1 cellular context compared by ENCODE assay signal in the genomic region with DNA sequence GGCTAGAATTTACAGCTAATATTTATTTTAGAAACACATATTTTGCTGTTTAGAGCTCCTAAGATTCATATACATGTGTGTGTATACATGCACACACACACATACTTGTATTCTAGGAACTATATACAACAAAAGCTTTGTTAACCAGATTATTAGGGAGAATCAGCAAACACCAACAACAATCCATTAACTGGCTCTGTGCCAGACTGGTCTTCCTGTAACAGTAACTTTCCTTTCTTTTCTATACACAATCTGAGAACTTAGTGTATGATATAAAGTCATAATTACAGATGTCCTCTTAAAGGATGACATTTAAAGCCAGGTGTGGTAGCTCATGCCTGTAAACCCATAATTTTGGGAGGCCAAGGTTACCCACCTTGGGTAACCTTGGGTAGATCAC.
TF ChIP-seq lines count a peak whose summit lies in the region.

No MANE protein-coding gene starts in this region.

TF ChIP-seq in HepG2, 621 proteins besides CTCF, POLR2A, EP300 and RAD21 (continued from another document):
- TF ChIP-seq, protein P1, sequence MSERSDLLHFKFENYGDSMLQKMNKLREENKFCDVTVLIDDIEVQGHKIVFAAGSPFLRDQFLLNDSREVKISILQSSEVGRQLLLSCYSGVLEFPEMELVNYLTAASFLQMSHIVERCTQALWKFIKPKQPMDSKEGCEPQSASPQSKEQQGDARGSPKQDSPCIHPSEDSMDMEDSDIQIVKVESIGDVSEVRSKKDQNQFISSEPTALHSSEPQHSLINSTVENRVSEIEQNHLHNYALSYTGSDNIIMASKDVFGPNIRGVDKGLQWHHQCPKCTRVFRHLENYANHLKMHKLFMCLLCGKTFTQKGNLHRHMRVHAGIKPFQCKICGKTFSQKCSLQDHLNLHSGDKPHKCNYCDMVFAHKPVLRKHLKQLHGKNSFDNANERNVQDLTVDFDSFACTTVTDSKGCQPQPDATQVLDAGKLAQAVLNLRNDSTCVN (CRISPR knock-in tag; IDR thresholded peaks at IDR 0.05; ENCODE audit: borderline replicate concordance): no peak
